19 cellular contexts compared by ENCODE assay signal in the genomic region with DNA sequence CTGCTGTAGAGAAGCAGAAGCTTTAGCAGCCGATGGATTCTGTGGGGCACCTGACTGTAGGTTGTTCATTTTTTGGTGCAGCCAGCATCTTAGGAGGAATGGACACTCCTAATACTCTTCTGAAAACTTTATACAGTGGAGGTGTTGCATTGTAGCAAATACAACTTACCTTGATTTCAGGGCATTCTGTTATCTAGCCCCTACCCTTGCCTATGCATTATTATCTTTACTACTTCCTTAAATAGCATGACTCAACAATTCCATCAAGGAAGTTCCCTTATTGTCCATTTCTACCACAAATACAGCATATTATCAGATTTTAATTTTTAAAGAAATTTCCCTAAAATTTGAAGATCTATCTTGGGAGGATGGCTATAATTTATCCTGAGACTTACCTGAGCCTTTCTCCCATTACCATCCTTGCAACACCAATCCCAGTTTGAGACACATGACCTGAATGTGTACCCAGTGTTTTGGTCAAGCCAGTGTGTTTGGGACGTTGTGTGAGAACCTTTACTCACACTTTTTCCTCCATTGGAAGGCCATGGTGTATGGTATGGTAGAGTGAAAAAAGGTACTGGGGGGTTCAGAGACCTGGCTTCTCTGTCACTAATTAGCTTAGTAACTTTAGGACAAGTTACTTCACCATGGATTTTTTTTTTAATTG. TPM values are rescaled to one million over a fixed set of nuclear protein-coding genes. Genes with fewer than 3 reads are reported as not detected.
DNase-seq lines count a peak whose midpoint lies in the region; ATAC-seq, FAIRE-seq and TF ChIP-seq lines count a peak whose summit lies in the region.
"Had no signal": no experiment of that assay in that cellular context is flagged by ENCODE, and none has a peak within 500 bp of the region (broad histone marks: within the 10 kb centered on the region; RNA-seq: fewer than 3 reads in every experiment).

No MANE protein-coding gene starts in this region.

- H3K9me3 ChIP-seq in K562 (replicated peaks; ENCODE audit: control insufficient read depth, insufficient read depth, low read depth, low read length) (no peaks in the 10 kb centered on the region; the same call in 1 of the 2 replicates), gastroesophageal sphincter (no peaks in the 10 kb centered on the region)
- H3K9me3 ChIP-seq: ascending aorta, MG63 had no signal

- H3K9me3 Mint-ChIP-seq in GM23338 (no peaks in the 10 kb centered on the region), progenitor cell of endocrine pancreas (ENCODE audit: low read depth) (no peaks in the 10 kb centered on the region)
- H3K9me3 Mint-ChIP-seq in stimulated activated naive B cell treated with anti-CD40 and anti-IgM and Interleukin-4, amounts not matched to agents 10 μg/mL and 1 μg/mL and 100 μg/mL, for 72 hours: peaks cover 0 to 2% of the 10 kb centered on the region in 2 donors
- H3K9me3 Mint-ChIP-seq: activated naive CD4-positive, alpha-beta T cell treated with anti-CD3 and anti-CD28 coated beads for 36 hours; naive thymus-derived CD8-positive, alpha-beta T cell had no signal

- no peaks in the 10 kb centered on the region for H3K9me2 ChIP-seq in GM23338 (ENCODE audit: insufficient read depth)

- H3K27me3 ChIP-seq in GM23338 (ENCODE audit: insufficient read depth) (no peaks in the 10 kb centered on the region), K562 (ENCODE audit: control insufficient read depth in 2 of 2, insufficient read depth in 2 of 2, low read length in 2 of 2) (no peaks in the 10 kb centered on the region), gastroesophageal sphincter (no peaks in the 10 kb centered on the region)
- H3K27me3 ChIP-seq: ascending aorta, MG63 had no signal

- H4K20me1 ChIP-seq in GM23338 (replicated peaks; ENCODE audit: insufficient read depth) (peaks cover 27% of the 10 kb centered on the region), K562 (replicated peaks; ENCODE audit: control insufficient read depth, insufficient read depth, low read length) (no peaks in the 10 kb centered on the region; the same call in 1 of the 2 replicates)

- H3K4me2 ChIP-seq in GM23338: peak overlapping the region; percentile 61
- H3K4me2 ChIP-seq in K562 (ENCODE audit: insufficient read depth, low read length): peak overlapping the region; percentile 50

- in situ Hi-C loops in K562 (cut with MboI): no loop called here

- no peaks in the 10 kb centered on the region for H3K27me3 Mint-ChIP-seq in GM23338 (ENCODE audit: insufficient read depth, low read depth, poor library complexity)
- H3K27me3 Mint-ChIP-seq in stimulated activated naive B cell treated with anti-CD40 and anti-IgM and Interleukin-4, amounts not matched to agents 10 μg/mL and 1 μg/mL and 100 μg/mL, for 72 hours: no peaks in the 10 kb centered on the region
- H3K27me3 Mint-ChIP-seq in progenitor cell of endocrine pancreas: no peaks in the 10 kb centered on the region
- H3K27me3 Mint-ChIP-seq: activated CD4-positive, alpha-beta T cell treated with anti-CD3 and anti-CD28 coated beads, Interleukin-2, amount 10 ng/mL, durations not matched to agents 7 days and 5 days; naive thymus-derived CD8-positive, alpha-beta T cell had no signal

- H3K36me3 ChIP-seq in GM23338 (ENCODE audit: insufficient read depth) (no peaks in the 10 kb centered on the region), K562 (ENCODE audit: control insufficient read depth, insufficient read depth, low read length) (no peaks in the 10 kb centered on the region), gastroesophageal sphincter (no peaks in the 10 kb centered on the region)
- H3K36me3 ChIP-seq: ascending aorta, MG63 had no signal

- DNase-seq in GM23338 (ENCODE audit: low spot score): no peak
- peak; percentile 39 to 85 for DNase-seq in NOMO-1 (lab: John Stamatoyannopoulos, UW; ENCODE audit: unreplicated experiment in 2 of 2)
- DNase-seq in K562 (ENCODE audit: extremely low read depth in 1 of 4, low spot score in 3 of 4): peak in 2 of 4 experiments; percentile 41 to 63
- no peak for DNase-seq in stimulated activated naive B cell treated with anti-CD40 and anti-IgM and Interleukin-4, amounts not matched to agents 10 μg/mL and 1 μg/mL and 100 μg/mL, for 72 hours
- no peak for DNase-seq in progenitor cell of endocrine pancreas (ENCODE audit: low spot score, unreplicated experiment)
- DNase-seq: activated CD4-positive, alpha-beta T cell treated with anti-CD3 and anti-CD28 coated beads, Interleukin-2, amount 10 ng/mL, durations not matched to agents 7 days and 5 days; activated naive CD4-positive, alpha-beta T cell treated with anti-CD3 and anti-CD28 coated beads for 36 hours; activated T-cell treated with anti-CD3 and anti-CD28 coated beads for 4 hours; C1 segment of cervical spinal cord; foreskin fibroblast; MG63; naive thymus-derived CD8-positive, alpha-beta T cell; NCI-H2081 treated with DMSO at 0.1 percent for 48 hours; NCI-H774; small intestine had no signal

- 0 out of 4 replicates have a peak, but pooled peaks of 1 of the 2 experiments have one; percentile 9 for TF ChIP-seq RAD21 in K562 (CRISPR knock-in tag; conservative IDR thresholded peaks at IDR 0.05 in 1 of 2, IDR thresholded peaks at IDR 0.05 in 1 of 2)

- H3K79me2 ChIP-seq in GM23338 (replicated peaks; ENCODE audit: insufficient read depth): peaks cover 100% of the 10 kb centered on the region
- peaks cover 92% of the 10 kb centered on the region for H3K79me2 ChIP-seq in K562 (ENCODE audit: control insufficient read depth, insufficient read depth, low read length)

- no peak for TF ChIP-seq CTCF in GM23338 (conservative IDR thresholded peaks at IDR 0.05; ENCODE audit: low read depth in 2 of 2)
- no peak for TF ChIP-seq CTCF in K562 (IDR thresholded peaks at IDR 0.05 in 2 of 3, conservative IDR thresholded peaks at IDR 0.05 in 1 of 3; ENCODE audit: insufficient read depth in 2 of 3, low read depth in 1 of 3, low read length in 3 of 3)
- TF ChIP-seq CTCF in progenitor cell of endocrine pancreas (IDR thresholded peaks at IDR 0.05; ENCODE audit: unreplicated experiment): no peak
- no peak for TF ChIP-seq CTCF in gastroesophageal sphincter (IDR thresholded peaks at IDR 0.05)

- H3K9me1 ChIP-seq in K562 (ENCODE audit: control insufficient read depth, insufficient read depth, low read length): no peaks in the 10 kb centered on the region

- H3F3A ChIP-seq in GM23338 (replicated peaks; ENCODE audit: low read depth): no peaks in the 10 kb centered on the region

- H3K36me3 Mint-ChIP-seq in GM23338 (ENCODE audit: low read depth) (no peaks in the 10 kb centered on the region), progenitor cell of endocrine pancreas (ENCODE audit: insufficient read depth) (no peaks in the 10 kb centered on the region)
- H3K36me3 Mint-ChIP-seq in stimulated activated naive B cell treated with anti-CD40 and anti-IgM and Interleukin-4, amounts not matched to agents 10 μg/mL and 1 μg/mL and 100 μg/mL, for 72 hours: no peaks in the 10 kb centered on the region
- H3K36me3 Mint-ChIP-seq: naive thymus-derived CD8-positive, alpha-beta T cell had no signal

- H3K4me3 Mint-ChIP-seq in GM23338: no peak overlapping the region
- H3K4me3 Mint-ChIP-seq in stimulated activated naive B cell treated with anti-CD40 and anti-IgM and Interleukin-4, amounts not matched to agents 10 μg/mL and 1 μg/mL and 100 μg/mL, for 72 hours: no peak overlapping the region
- H3K4me3 Mint-ChIP-seq in progenitor cell of endocrine pancreas (ENCODE audit: low read depth): no peak overlapping the region
- H3K4me3 Mint-ChIP-seq: activated CD4-positive, alpha-beta T cell treated with anti-CD3 and anti-CD28 coated beads, Interleukin-2, amount 10 ng/mL, durations not matched to agents 7 days and 5 days; activated naive CD4-positive, alpha-beta T cell treated with anti-CD3 and anti-CD28 coated beads for 36 hours; naive thymus-derived CD8-positive, alpha-beta T cell had no signal

- BruUV-seq in K562 (replicated peaks; lab: Mats Ljungman, UMichigan): no TSS peak

- H3K4me1 Mint-ChIP-seq in GM23338: peaks cover 73% of the 10 kb centered on the region
- peaks cover 25 to 74% of the 10 kb centered on the region in 2 donors for H3K4me1 Mint-ChIP-seq in stimulated activated naive B cell treated with anti-CD40 and anti-IgM and Interleukin-4, amounts not matched to agents 10 μg/mL and 1 μg/mL and 100 μg/mL, for 72 hours
- H3K4me1 Mint-ChIP-seq in progenitor cell of endocrine pancreas (ENCODE audit: low read depth): peaks cover 18% of the 10 kb centered on the region

- TF ChIP-seq EP300 in K562 (IDR thresholded peaks at IDR 0.05; ENCODE audit: low read length) (peak; percentile 78), gastroesophageal sphincter (IDR thresholded peaks at IDR 0.05) (no peak)

- no peak overlapping the region for H2AFZ ChIP-seq in GM23338
- H2AFZ ChIP-seq in K562 (ENCODE audit: low read depth, low read length): no peak overlapping the region

- ATAC-seq in GM23338 (no peak), K562 (peak; percentile 59), gastroesophageal sphincter (no peak), HG03439 (IDR thresholded peaks at IDR 0.05; ENCODE audit: unreplicated experiment) (no peak)
- ATAC-seq in stimulated activated naive B cell treated with anti-CD40 and anti-IgM and Interleukin-4, amounts not matched to agents 10 μg/mL and 1 μg/mL and 100 μg/mL, for 72 hours (replicated peaks): peak; percentile 71 to 79
- ATAC-seq: naive thymus-derived CD8-positive, alpha-beta T cell had no signal

- H3K9ac ChIP-seq in K562 (ENCODE audit: insufficient read depth in 1 of 2, low read depth in 2 of 2, low read length in 2 of 2): peak overlapping the region in 1 of 2 experiments; percentile 23; a peak in 1 of 4 replicates

- POLR2A ChIA-PET in K562 (lab: Yijun Ruan, JAX): interaction anchor here (0.6 to 1.5 kb wide), 6 partner anchors 11 to 354 kb away, joined by 3 to 7 read pairs (median 3); a partner anchor contains a TSS

- no peak overlapping the region for H3K4me3 ChIP-seq in GM23338
- H3K4me3 ChIP-seq in K562: no peak overlapping the region
- H3K4me3 ChIP-seq in gastroesophageal sphincter: no peak overlapping the region
- H3K4me3 ChIP-seq: ascending aorta, MG63 had no signal

- FAIRE-seq in K562 (lab: Jason Lieb, UNC): no peak
- FAIRE-seq: endometrium, small intestine had no signal

- no peak overlapping the region for H3K27ac ChIP-seq in GM23338 (ENCODE audit: low read depth)
- peak overlapping the region; percentile 67 for H3K27ac ChIP-seq in K562 (ENCODE audit: extremely low read depth, low read depth, low read length)
- no peak overlapping the region for H3K27ac ChIP-seq in gastroesophageal sphincter
- H3K27ac ChIP-seq: ascending aorta had no signal

- H3K27ac Mint-ChIP-seq in GM23338 (peak overlapping the region; percentile 67), progenitor cell of endocrine pancreas (no peak overlapping the region)
- peak overlapping the region; percentile 69 for H3K27ac Mint-ChIP-seq in stimulated activated naive B cell treated with anti-CD40 and anti-IgM and Interleukin-4, amounts not matched to agents 10 μg/mL and 1 μg/mL and 100 μg/mL, for 72 hours
- H3K27ac Mint-ChIP-seq: activated CD4-positive, alpha-beta T cell treated with anti-CD3 and anti-CD28 coated beads, Interleukin-2, amount 10 ng/mL, durations not matched to agents 7 days and 5 days; activated naive CD4-positive, alpha-beta T cell treated with anti-CD3 and anti-CD28 coated beads for 36 hours; naive thymus-derived CD8-positive, alpha-beta T cell had no signal

- intact Hi-C loops in K562 (cut with micrococcal nuclease): loop anchor here (2.0 kb wide), 1 partner anchor 19 kb away; no protein-coding TSS in a partner anchor

- peaks cover 82% of the 10 kb centered on the region for H3K4me1 ChIP-seq in GM23338 (ENCODE audit: insufficient read depth)
- peaks cover 11 to 40% of the 10 kb centered on the region in 2 experiments for H3K4me1 ChIP-seq in K562 (replicated peaks in 1 of 2; ENCODE audit: control insufficient read depth in 2 of 2, insufficient read depth in 2 of 2, low read length in 2 of 2)
- H3K4me1 ChIP-seq in gastroesophageal sphincter: peaks cover 0 to 74% (median 2%) of the 10 kb centered on the region in 3 donors

- 20% methylated on average over 2 of the region's 2 CpGs for WGBS in K562 (ENCODE audit: insufficient coverage, low coverage, missing lambda C conversion rate)
- WGBS in gastroesophageal sphincter (ENCODE audit: low coverage in 1 of 2), 2 donors: 85 to 100% methylated on average over 1 to 2 of the region's 2 CpGs

- CTCF ChIA-PET in K562 (lab: Yijun Ruan, JAX; ENCODE audit: low intra/inter-chr PET ratio): no interaction called here

- TF ChIP-seq POLR2A in K562 (conservative IDR thresholded peaks at IDR 0.05) (no peak), gastroesophageal sphincter (IDR thresholded peaks at IDR 0.05) (no peak)

RNA-seq across cellular contexts. Expression of a gene that starts 9.2 kb away (rescaled TPM):
- 52.0 and 66.1 TPM in 2 replicates for total RNA-seq in GM23338 (2014; rRNA removed; shearing (Covaris generic))
- 29.9 and 38.8 TPM in 2 replicates for polyA plus RNA-seq in GM23338 (2016; fragmentation: Nextera tagmentation; extraction: Ambion mirVana)
- total RNA-seq in K562 (2011; cell fraction: chromatin; rRNA removed; ENCODE audit: low replicate concordance): 34.9 and 64.7 TPM in 2 replicates
- total RNA-seq in K562 (2011; cell fraction: nucleolus; rRNA removed): 9.8 and 13.7 TPM in 2 replicates
- total RNA-seq in K562 (2011; cell fraction: nucleoplasm; rRNA removed): 33.9 and 47.9 TPM in 2 replicates
- 6.0 and 8.5 TPM in 2 replicates for total RNA-seq in K562 (2014; rRNA removed)
- 18.2 and 20.1 TPM in 2 replicates for total RNA-seq in K562 (2014; rRNA removed; fragmentation: Illumina TruSeq; extraction: Trizol)
- 14.4 and 14.9 TPM in 2 replicates for total RNA-seq in K562 (2015; rRNA removed; fragmentation: Illumina TruSeq; extraction: Trizol)
- total RNA-seq in K562 (2021): 19.9 and 22.3 TPM in 2 replicates
- 13.6 and 14.2 TPM in 2 replicates for polyA plus RNA-seq in K562 (2011; rRNA removed)
- 13.0 and 21.3 TPM in 2 replicates for polyA plus RNA-seq in K562 (2011; cell fraction: cytosol; rRNA removed)
- 15.4 and 22.1 TPM in 2 replicates for polyA plus RNA-seq in K562 (2011; cell fraction: nucleus; rRNA removed)
- 3.2 and 5.0 TPM in 2 replicates for polyA plus RNA-seq in K562 (2012)
- polyA plus RNA-seq in K562 (2014; fragmentation: Illumina TruSeq; extraction: Trizol): 7.9 and 8.2 TPM in 2 replicates
- polyA plus RNA-seq in K562 (2014; fragmentation: Nextera tagmentation; extraction: Ambion mirVana): 1 to 10 TPM; 2.6 to 6.0 TPM
- 5.9 and 8.8 TPM in 2 replicates for polyA plus RNA-seq in K562 (2014; rRNA removed)
- 33.3 and 39.0 TPM in 2 replicates for polyA minus RNA-seq in K562 (2011; rRNA and poly(A)+ RNA removed)
- polyA minus RNA-seq in K562 (2011; cell fraction: cytosol; rRNA and poly(A)+ RNA removed): 8.8 and 9.9 TPM in 2 replicates
- 16.7 and 24.5 TPM in 2 replicates for polyA minus RNA-seq in K562 (2011; cell fraction: nucleus; rRNA and poly(A)+ RNA removed)
- 36.1 and 39.2 TPM in 2 replicates for total RNA-seq in progenitor cell of endocrine pancreas
- total RNA-seq in gastroesophageal sphincter: 10 to 100 TPM in 2 of 4 donors, 1 to 10 TPM in 2; 8.0 to 15.7 (median 10.2) TPM

Comparison
In these comparisons a context has a peak if more than half of its experiments do, and no peak if none do; other contexts are left out.
1. ATAC-seq: peak in K562 (single experiment) and stimulated activated naive B cell treated with anti-CD40 and anti-IgM and Interleukin-4, amounts not matched to agents 10 μg/mL and 1 μg/mL and 100 μg/mL, for 72 hours (2 of 2); none in GM23338 (single experiment), gastroesophageal sphincter (single experiment) and HG03439 (single experiment).
2. DNase-seq: peak in NOMO-1 (2 of 2); none in GM23338 (single experiment), stimulated activated naive B cell treated with anti-CD40 and anti-IgM and Interleukin-4, amounts not matched to agents 10 μg/mL and 1 μg/mL and 100 μg/mL, for 72 hours (single experiment) and progenitor cell of endocrine pancreas (single experiment).